1 cellular context compared by ENCODE assay signal in the genomic region with DNA sequence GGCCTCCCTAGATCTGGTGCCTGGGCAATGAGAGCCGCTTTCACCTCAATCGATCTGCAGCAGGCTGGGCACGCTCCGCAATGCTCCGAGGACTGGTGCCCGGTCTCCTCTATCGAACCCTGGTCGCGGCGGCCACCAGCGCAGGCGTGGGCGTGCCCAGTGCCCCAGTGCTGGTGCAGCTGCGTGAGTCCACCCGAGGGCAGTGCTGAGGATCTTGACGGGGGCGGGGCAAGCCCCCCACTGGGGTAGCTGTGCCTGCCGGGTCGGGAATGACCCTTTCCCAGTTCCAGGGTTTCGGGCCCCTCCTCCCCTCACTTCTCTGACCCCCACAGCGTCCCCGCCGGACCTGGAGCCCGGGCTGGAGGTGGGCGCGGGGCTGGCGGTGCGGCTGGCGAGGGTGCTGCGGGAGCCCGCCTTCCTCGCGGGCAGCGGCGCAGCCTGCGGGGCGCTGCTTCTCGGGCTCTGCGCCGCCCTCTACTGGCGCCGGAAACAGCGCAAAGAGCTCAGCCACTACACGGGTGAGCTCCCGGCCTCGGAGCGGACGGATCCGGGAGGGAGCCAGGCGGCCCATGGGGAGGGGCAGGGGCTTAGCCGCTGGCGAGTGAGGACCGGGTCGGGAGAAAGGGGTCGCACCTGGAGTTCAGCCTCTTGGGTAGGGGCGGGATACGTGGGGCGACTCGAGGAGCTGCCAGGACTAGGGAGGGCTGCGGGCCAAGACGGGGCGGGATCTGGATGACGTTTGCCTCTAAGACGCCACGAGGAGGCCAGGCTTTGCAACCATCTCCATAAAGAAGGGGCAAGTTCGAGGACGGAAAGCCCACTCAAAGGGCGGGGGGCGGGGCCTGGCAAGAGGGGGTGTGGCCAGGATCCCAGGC.
TF ChIP-seq lines count a peak whose summit lies in the region.

No MANE protein-coding gene starts in this region.

TF ChIP-seq in HepG2, 621 proteins besides CTCF, POLR2A, EP300 and RAD21 (continued from another document and continues in another):
- TF ChIP-seq ZBTB20 (CRISPR knock-in tag; IDR thresholded peaks at IDR 0.05; ENCODE audit: borderline replicate concordance, low read depth) (no peak), HNF1A (IDR thresholded peaks at IDR 0.05; ENCODE audit: low read depth) (no peak), HNF1A (CRISPR knock-in tag; IDR thresholded peaks at IDR 0.05; ENCODE audit: borderline replicate concordance) (no peak), SKI (IDR thresholded peaks at IDR 0.05; ENCODE audit: partially characterized antibody) (no peak), HOXA3 (CRISPR knock-in tag; IDR thresholded peaks at IDR 0.05) (peak; percentile 77), MAX (IDR thresholded peaks at IDR 0.05) (peak; percentile 72), ADNP (CRISPR knock-in tag; IDR thresholded peaks at IDR 0.05) (0 out of 2 replicates have a peak, but pooled peaks have one; percentile 41), ZBTB40 (IDR thresholded peaks at IDR 0.05) (no peak), ZBTB40 (CRISPR knock-in tag; IDR thresholded peaks at IDR 0.05) (0 out of 2 replicates have a peak, but pooled peaks have one; percentile 19), ZNF816 (CRISPR knock-in tag; IDR thresholded peaks at IDR 0.05; ENCODE audit: borderline replicate concordance) (no peak), NFKB2 (CRISPR knock-in tag; IDR thresholded peaks at IDR 0.05; ENCODE audit: borderline replicate concordance) (no peak), ZNF251 (CRISPR knock-in tag; IDR thresholded peaks at IDR 0.05) (no peak)
- TF ChIP-seq, protein P1, sequence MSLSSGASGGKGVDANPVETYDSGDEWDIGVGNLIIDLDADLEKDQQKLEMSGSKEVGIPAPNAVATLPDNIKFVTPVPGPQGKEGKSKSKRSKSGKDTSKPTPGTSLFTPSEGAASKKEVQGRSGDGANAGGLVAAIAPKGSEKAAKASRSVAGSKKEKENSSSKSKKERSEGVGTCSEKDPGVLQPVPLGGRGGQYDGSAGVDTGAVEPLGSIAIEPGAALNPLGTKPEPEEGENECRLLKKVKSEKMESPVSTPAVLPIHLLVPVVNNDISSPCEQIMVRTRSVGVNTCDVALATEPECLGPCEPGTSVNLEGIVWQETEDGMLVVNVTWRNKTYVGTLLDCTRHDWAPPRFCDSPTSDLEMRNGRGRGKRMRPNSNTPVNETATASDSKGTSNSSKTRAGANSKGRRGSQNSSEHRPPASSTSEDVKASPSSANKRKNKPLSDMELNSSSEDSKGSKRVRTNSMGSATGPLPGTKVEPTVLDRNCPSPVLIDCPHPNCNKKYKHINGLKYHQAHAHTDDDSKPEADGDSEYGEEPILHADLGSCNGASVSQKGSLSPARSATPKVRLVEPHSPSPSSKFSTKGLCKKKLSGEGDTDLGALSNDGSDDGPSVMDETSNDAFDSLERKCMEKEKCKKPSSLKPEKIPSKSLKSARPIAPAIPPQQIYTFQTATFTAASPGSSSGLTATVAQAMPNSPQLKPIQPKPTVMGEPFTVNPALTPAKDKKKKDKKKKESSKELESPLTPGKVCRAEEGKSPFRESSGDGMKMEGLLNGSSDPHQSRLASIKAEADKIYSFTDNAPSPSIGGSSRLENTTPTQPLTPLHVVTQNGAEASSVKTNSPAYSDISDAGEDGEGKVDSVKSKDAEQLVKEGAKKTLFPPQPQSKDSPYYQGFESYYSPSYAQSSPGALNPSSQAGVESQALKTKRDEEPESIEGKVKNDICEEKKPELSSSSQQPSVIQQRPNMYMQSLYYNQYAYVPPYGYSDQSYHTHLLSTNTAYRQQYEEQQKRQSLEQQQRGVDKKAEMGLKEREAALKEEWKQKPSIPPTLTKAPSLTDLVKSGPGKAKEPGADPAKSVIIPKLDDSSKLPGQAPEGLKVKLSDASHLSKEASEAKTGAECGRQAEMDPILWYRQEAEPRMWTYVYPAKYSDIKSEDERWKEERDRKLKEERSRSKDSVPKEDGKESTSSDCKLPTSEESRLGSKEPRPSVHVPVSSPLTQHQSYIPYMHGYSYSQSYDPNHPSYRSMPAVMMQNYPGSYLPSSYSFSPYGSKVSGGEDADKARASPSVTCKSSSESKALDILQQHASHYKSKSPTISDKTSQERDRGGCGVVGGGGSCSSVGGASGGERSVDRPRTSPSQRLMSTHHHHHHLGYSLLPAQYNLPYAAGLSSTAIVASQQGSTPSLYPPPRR (CRISPR knock-in tag; IDR thresholded peaks at IDR 0.05; ENCODE audit: borderline replicate concordance): 0 out of 2 replicates have a peak, but pooled peaks have one; percentile 30
- TF ChIP-seq, protein P2, sequence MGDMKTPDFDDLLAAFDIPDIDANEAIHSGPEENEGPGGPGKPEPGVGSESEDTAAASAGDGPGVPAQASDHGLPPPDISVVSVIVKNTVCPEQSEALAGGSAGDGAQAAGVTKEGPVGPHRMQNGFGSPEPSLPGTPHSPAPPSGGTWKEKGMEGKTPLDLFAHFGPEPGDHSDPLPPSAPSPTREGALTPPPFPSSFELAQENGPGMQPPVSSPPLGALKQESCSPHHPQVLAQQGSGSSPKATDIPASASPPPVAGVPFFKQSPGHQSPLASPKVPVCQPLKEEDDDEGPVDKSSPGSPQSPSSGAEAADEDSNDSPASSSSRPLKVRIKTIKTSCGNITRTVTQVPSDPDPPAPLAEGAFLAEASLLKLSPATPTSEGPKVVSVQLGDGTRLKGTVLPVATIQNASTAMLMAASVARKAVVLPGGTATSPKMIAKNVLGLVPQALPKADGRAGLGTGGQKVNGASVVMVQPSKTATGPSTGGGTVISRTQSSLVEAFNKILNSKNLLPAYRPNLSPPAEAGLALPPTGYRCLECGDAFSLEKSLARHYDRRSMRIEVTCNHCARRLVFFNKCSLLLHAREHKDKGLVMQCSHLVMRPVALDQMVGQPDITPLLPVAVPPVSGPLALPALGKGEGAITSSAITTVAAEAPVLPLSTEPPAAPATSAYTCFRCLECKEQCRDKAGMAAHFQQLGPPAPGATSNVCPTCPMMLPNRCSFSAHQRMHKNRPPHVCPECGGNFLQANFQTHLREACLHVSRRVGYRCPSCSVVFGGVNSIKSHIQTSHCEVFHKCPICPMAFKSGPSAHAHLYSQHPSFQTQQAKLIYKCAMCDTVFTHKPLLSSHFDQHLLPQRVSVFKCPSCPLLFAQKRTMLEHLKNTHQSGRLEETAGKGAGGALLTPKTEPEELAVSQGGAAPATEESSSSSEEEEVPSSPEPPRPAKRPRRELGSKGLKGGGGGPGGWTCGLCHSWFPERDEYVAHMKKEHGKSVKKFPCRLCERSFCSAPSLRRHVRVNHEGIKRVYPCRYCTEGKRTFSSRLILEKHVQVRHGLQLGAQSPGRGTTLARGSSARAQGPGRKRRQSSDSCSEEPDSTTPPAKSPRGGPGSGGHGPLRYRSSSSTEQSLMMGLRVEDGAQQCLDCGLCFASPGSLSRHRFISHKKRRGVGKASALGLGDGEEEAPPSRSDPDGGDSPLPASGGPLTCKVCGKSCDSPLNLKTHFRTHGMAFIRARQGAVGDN (CRISPR knock-in tag; IDR thresholded peaks at IDR 0.05): peak; percentile 90
- TF ChIP-seq, protein P3, sequence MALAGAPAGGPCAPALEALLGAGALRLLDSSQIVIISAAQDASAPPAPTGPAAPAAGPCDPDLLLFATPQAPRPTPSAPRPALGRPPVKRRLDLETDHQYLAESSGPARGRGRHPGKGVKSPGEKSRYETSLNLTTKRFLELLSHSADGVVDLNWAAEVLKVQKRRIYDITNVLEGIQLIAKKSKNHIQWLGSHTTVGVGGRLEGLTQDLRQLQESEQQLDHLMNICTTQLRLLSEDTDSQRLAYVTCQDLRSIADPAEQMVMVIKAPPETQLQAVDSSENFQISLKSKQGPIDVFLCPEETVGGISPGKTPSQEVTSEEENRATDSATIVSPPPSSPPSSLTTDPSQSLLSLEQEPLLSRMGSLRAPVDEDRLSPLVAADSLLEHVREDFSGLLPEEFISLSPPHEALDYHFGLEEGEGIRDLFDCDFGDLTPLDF (CRISPR knock-in tag; IDR thresholded peaks at IDR 0.05): peak; percentile 61; the same call in 1 of the 2 replicates
- TF ChIP-seq, protein P4, sequence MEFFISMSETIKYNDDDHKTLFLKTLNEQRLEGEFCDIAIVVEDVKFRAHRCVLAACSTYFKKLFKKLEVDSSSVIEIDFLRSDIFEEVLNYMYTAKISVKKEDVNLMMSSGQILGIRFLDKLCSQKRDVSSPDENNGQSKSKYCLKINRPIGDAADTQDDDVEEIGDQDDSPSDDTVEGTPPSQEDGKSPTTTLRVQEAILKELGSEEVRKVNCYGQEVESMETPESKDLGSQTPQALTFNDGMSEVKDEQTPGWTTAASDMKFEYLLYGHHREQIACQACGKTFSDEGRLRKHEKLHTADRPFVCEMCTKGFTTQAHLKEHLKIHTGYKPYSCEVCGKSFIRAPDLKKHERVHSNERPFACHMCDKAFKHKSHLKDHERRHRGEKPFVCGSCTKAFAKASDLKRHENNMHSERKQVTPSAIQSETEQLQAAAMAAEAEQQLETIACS (CRISPR knock-in tag; IDR thresholded peaks at IDR 0.05): no peak
